8 cellular contexts compared by ENCODE assay signal in genomic region chr2:71070294-71071025, GRCh38. TPM values are rescaled to one million over a fixed set of nuclear protein-coding genes. Genes with fewer than 3 reads are reported as not detected.
DNase-seq lines count a peak whose midpoint lies in the region; ATAC-seq and TF ChIP-seq lines count a peak whose summit lies in the region.

No MANE protein-coding gene starts in this region.

- no CpG with 5 or more reads among the region's 10 CpGs for WGBS in mesendoderm (ENCODE audit: extremely low coverage, insufficient coverage, low lambda C conversion rate)

- no peak overlapping the region for H4K5ac ChIP-seq in mesendoderm (ENCODE audit: low read length)

- intact Hi-C loops in activated CD8-positive, alpha-beta T cell treated with anti-CD3 and anti-CD28 coated beads for 36 hours (cut with micrococcal nuclease): no loop called here

- H2BK120ac ChIP-seq in mesendoderm (ENCODE audit: low read depth, low read length): no peak overlapping the region

- H3K56ac ChIP-seq in mesendoderm (ENCODE audit: low read length): no peak overlapping the region

- H3K36me3 Mint-ChIP-seq in activated CD8-positive, alpha-beta T cell treated with anti-CD3 and anti-CD28 coated beads for 36 hours (ENCODE audit: low read depth): peaks cover 16% of the 10 kb centered on the region
- H3K36me3 Mint-ChIP-seq in activated CD8-positive, alpha-beta T cell treated with anti-CD3 and anti-CD28 coated beads, Interleukin-2, amount 10 ng/mL, durations not matched to agents 7 days and 5 days (ENCODE audit: low read depth): peaks cover 43% of the 10 kb centered on the region

- no peak overlapping the region for H2AK5ac ChIP-seq in mesendoderm (ENCODE audit: low read length)

- no peaks in the 10 kb centered on the region for H3K27me3 Mint-ChIP-seq in activated CD8-positive, alpha-beta T cell treated with anti-CD3 and anti-CD28 coated beads for 36 hours
- no peaks in the 10 kb centered on the region for H3K27me3 Mint-ChIP-seq in activated CD8-positive, alpha-beta T cell treated with anti-CD3 and anti-CD28 coated beads, Interleukin-2, amount 10 ng/mL, durations not matched to agents 7 days and 5 days (ENCODE audit: low read depth)

- CTCF ChIA-PET in activated CD8-positive, alpha-beta T cell treated with anti-CD3 and anti-CD28 coated beads for 36 hours (lab: Charles Lee): interaction anchor here (0.8 to 7.4 kb wide), 10 partner anchors 12 to 229 kb away, joined by 3 to 71 read pairs (median 4); partner anchors contain the start of genes MCEE and MPHOSPH10
- CTCF ChIA-PET in activated CD8-positive, alpha-beta T cell treated with anti-CD3 and anti-CD28 coated beads, Interleukin-2, amount 10 ng/mL, durations not matched to agents 7 days and 5 days (lab: Charles Lee): interaction anchor here (0.8 to 6.6 kb wide), 11 partner anchors 8 to 261 kb away, joined by 3 to 56 read pairs (median 6); partner anchors contain the start of genes MCEE, MPHOSPH10 and ZNF638

- H3K27me3 ChIP-seq in brain microvascular endothelial cell (replicated peaks) (no peaks in the 10 kb centered on the region), mesendoderm (ENCODE audit: insufficient read depth, low read length, poor library complexity) (no peaks in the 10 kb centered on the region)

- H3K9ac ChIP-seq in mesendoderm (ENCODE audit: low read length): peak overlapping the region; percentile 3

- no peak for TF ChIP-seq POLR2A in NB4 (IDR thresholded peaks at IDR 0.05; ENCODE audit: extremely low read depth, insufficient read length)

- H3K27ac Mint-ChIP-seq in activated CD8-positive, alpha-beta T cell treated with anti-CD3 and anti-CD28 coated beads for 36 hours: no peak overlapping the region
- H3K27ac Mint-ChIP-seq in activated CD8-positive, alpha-beta T cell treated with anti-CD3 and anti-CD28 coated beads, Interleukin-2, amount 10 ng/mL, durations not matched to agents 7 days and 5 days: no peak overlapping the region

- no peak overlapping the region for H3K4me2 ChIP-seq in mesendoderm (ENCODE audit: low read length)

- POLR2A ChIA-PET in activated CD8-positive, alpha-beta T cell treated with anti-CD3 and anti-CD28 coated beads for 36 hours (lab: Charles Lee): interaction anchor here (2.0 to 2.5 kb wide), 3 partner anchors 11 to 59 kb away, joined by 8 to 17 read pairs (median 14); partner anchors contain the start of genes MCEE and MPHOSPH10
- POLR2A ChIA-PET in activated CD8-positive, alpha-beta T cell treated with anti-CD3 and anti-CD28 coated beads, Interleukin-2, amount 10 ng/mL, durations not matched to agents 7 days and 5 days (lab: Charles Lee): interaction anchor here (2.7 kb wide), 1 partner anchor 60 kb away, joined by 21 read pairs; the partner anchor contains the start of genes MCEE and MPHOSPH10

- TF ChIP-seq CTCF in activated CD8-positive, alpha-beta T cell treated with anti-CD3 and anti-CD28 coated beads for 36 hours (IDR thresholded peaks at IDR 0.05): no peak
- TF ChIP-seq CTCF in NB4 (IDR thresholded peaks at IDR 0.05; ENCODE audit: low read depth, low read length) (peak; percentile 38), brain microvascular endothelial cell (IDR thresholded peaks at IDR 0.05; ENCODE audit: low read depth, low read length, missing control alignments) (peak; percentile 61)

- H3K4me1 Mint-ChIP-seq in activated CD8-positive, alpha-beta T cell treated with anti-CD3 and anti-CD28 coated beads for 36 hours (ENCODE audit: low read depth): peaks cover 54% of the 10 kb centered on the region
- H3K4me1 Mint-ChIP-seq in activated CD8-positive, alpha-beta T cell treated with anti-CD3 and anti-CD28 coated beads, Interleukin-2, amount 10 ng/mL, durations not matched to agents 7 days and 5 days (ENCODE audit: low read depth): peaks cover 59% of the 10 kb centered on the region

- no peak overlapping the region for H2BK15ac ChIP-seq in mesendoderm (replicated peaks; ENCODE audit: low read depth)

- H3K23ac ChIP-seq in mesendoderm (ENCODE audit: low read length): no peak overlapping the region

- H3K4me1 ChIP-seq in mesendoderm (ENCODE audit: control insufficient read depth, low read depth, low read length): no peaks in the 10 kb centered on the region

- no peak for ATAC-seq in activated CD8-positive, alpha-beta T cell treated with anti-CD3 and anti-CD28 coated beads for 36 hours
- ATAC-seq in activated CD8-positive, alpha-beta T cell treated with anti-CD3 and anti-CD28 coated beads, Interleukin-2, amount 10 ng/mL, durations not matched to agents 7 days and 5 days: no peak
- ATAC-seq in HG03432 (IDR thresholded peaks at IDR 0.05; ENCODE audit: unreplicated experiment) (no peak), GM18511 (IDR thresholded peaks at IDR 0.05; ENCODE audit: unreplicated experiment) (no peak)

- H3K4me3 Mint-ChIP-seq in activated CD8-positive, alpha-beta T cell treated with anti-CD3 and anti-CD28 coated beads for 36 hours: peak overlapping the region; percentile 2
- no peak overlapping the region for H3K4me3 Mint-ChIP-seq in activated CD8-positive, alpha-beta T cell treated with anti-CD3 and anti-CD28 coated beads, Interleukin-2, amount 10 ng/mL, durations not matched to agents 7 days and 5 days

- H3K79me2 ChIP-seq in mesendoderm (ENCODE audit: control insufficient read depth, insufficient read depth, low read length): peaks cover 6% of the 10 kb centered on the region

- no peaks in the 10 kb centered on the region for H3K9me3 Mint-ChIP-seq in activated CD8-positive, alpha-beta T cell treated with anti-CD3 and anti-CD28 coated beads for 36 hours
- H3K9me3 Mint-ChIP-seq in activated CD8-positive, alpha-beta T cell treated with anti-CD3 and anti-CD28 coated beads, Interleukin-2, amount 10 ng/mL, durations not matched to agents 7 days and 5 days (ENCODE audit: insufficient read depth): no peaks in the 10 kb centered on the region

- no peak overlapping the region for H2BK5ac ChIP-seq in mesendoderm (ENCODE audit: low read length)

- H3K36me3 ChIP-seq in brain microvascular endothelial cell (replicated peaks) (peaks cover 26% of the 10 kb centered on the region), mesendoderm (ENCODE audit: control insufficient read depth, insufficient read depth, low read length) (peaks cover 2% of the 10 kb centered on the region)

- no peak overlapping the region for H3K18ac ChIP-seq in mesendoderm (ENCODE audit: low read length)

- in situ Hi-C loops in brain microvascular endothelial cell (cut with HindIII; ENCODE audit: low pct_ligation_motif_present, low sequenced_read_pairs): no loop called here

- no peak overlapping the region for H3K4me3 ChIP-seq in NB4 (ENCODE audit: low read depth, low read length)
- H3K4me3 ChIP-seq in brain microvascular endothelial cell (ENCODE audit: low read depth, low read length): peak overlapping the region; percentile 97
- no peak overlapping the region for H3K4me3 ChIP-seq in mesendoderm (ENCODE audit: low read length)

- H3K79me1 ChIP-seq in mesendoderm (ENCODE audit: low read length): peaks cover 21% of the 10 kb centered on the region

- no peak for DNase-seq in activated CD8-positive, alpha-beta T cell treated with anti-CD3 and anti-CD28 coated beads for 36 hours
- DNase-seq in activated CD8-positive, alpha-beta T cell treated with anti-CD3 and anti-CD28 coated beads, Interleukin-2, amount 10 ng/mL, durations not matched to agents 7 days and 5 days: no peak
- DNase-seq in NB4 (ENCODE audit: low read depth) (peak; percentile 54), brain microvascular endothelial cell (peak; percentile 11), mesendoderm (peak; percentile 82), DMS79 (lab: John Stamatoyannopoulos, UW) (no peak)

- H3K4ac ChIP-seq in mesendoderm (ENCODE audit: low read depth, low read length): no peak overlapping the region

- no peak overlapping the region for H4K8ac ChIP-seq in mesendoderm (ENCODE audit: low read depth, low read length)

- H3K27ac ChIP-seq in brain microvascular endothelial cell: no peak overlapping the region
- H3K27ac ChIP-seq in mesendoderm (ENCODE audit: low read depth, low read length): no peak overlapping the region

RNA-seq across cellular contexts. Expression of gene NAGK, which starts 2.0 kb away (rescaled TPM):
- total RNA-seq in activated CD8-positive, alpha-beta T cell treated with anti-CD3 and anti-CD28 coated beads for 36 hours: 10 to 100 TPM; 33.6 to 38.7 TPM
- 10 to 100 TPM; 68.3 to 75.3 TPM for total RNA-seq in activated CD8-positive, alpha-beta T cell treated with anti-CD3 and anti-CD28 coated beads, Interleukin-2, amount 10 ng/mL, durations not matched to agents 7 days and 5 days
- polyA plus RNA-seq in mesendoderm (2013, experiment 1 of 2): 80.8 TPM
- 78.9 TPM for polyA plus RNA-seq in mesendoderm (2013, experiment 2 of 2)

RNA-seq across cellular contexts. Expression of gene MCEE, which starts 59.6 kb away (rescaled TPM):
- total RNA-seq in activated CD8-positive, alpha-beta T cell treated with anti-CD3 and anti-CD28 coated beads for 36 hours: 10 to 100 TPM; 13.8 to 14.0 TPM
- total RNA-seq in activated CD8-positive, alpha-beta T cell treated with anti-CD3 and anti-CD28 coated beads, Interleukin-2, amount 10 ng/mL, durations not matched to agents 7 days and 5 days: 10 to 100 TPM; 12.4 to 14.7 TPM
- polyA plus RNA-seq in mesendoderm (2013, experiment 1 of 2): 11.7 TPM
- 13.1 TPM for polyA plus RNA-seq in mesendoderm (2013, experiment 2 of 2)

RNA-seq across cellular contexts. Expression of gene MPHOSPH10, which starts 60.0 kb away (rescaled TPM):
- total RNA-seq in activated CD8-positive, alpha-beta T cell treated with anti-CD3 and anti-CD28 coated beads for 36 hours: 10 to 100 TPM; 41.7 to 47.0 TPM
- total RNA-seq in activated CD8-positive, alpha-beta T cell treated with anti-CD3 and anti-CD28 coated beads, Interleukin-2, amount 10 ng/mL, durations not matched to agents 7 days and 5 days: 10 to 100 TPM; 39.9 to 40.1 TPM
- 68.9 TPM for polyA plus RNA-seq in mesendoderm (2013, experiment 1 of 2)
- 69.7 TPM for polyA plus RNA-seq in mesendoderm (2013, experiment 2 of 2)

Comparison
In these comparisons a context has a peak if more than half of its experiments do, and no peak if none do; other contexts are left out.
1. DNase-seq: peak in NB4 (single experiment), brain microvascular endothelial cell (single experiment) and mesendoderm (single experiment); none in activated CD8-positive, alpha-beta T cell treated with anti-CD3 and anti-CD28 coated beads for 36 hours (single experiment), activated CD8-positive, alpha-beta T cell treated with anti-CD3 and anti-CD28 coated beads, Interleukin-2, amount 10 ng/mL, durations not matched to agents 7 days and 5 days (single experiment) and DMS79 (single experiment).